Comparison of ENCODE assay signal across 1 cellular context in genomic region chr5:150582281-150582791, GRCh38.
A peak's percentile ranks its signal among the peaks of the same experiment; 100 is the strongest.
TF ChIP-seq lines count a peak whose summit lies in the region.

No MANE protein-coding gene starts in this region.

TF ChIP-seq in HepG2, 621 proteins besides CTCF, POLR2A, EP300 and RAD21 (continued from another document and continues in another):
- no peak for TF ChIP-seq LCORL (IDR thresholded peaks at IDR 0.05)
- TF ChIP-seq LCORL (CRISPR knock-in tag; IDR thresholded peaks at IDR 0.05), result peak; percentile 96
- TF ChIP-seq GMEB2 (CRISPR knock-in tag; IDR thresholded peaks at IDR 0.05; ENCODE audit: low read depth), result no peak
- peak; percentile 28; the same call in 1 of the 2 replicates for TF ChIP-seq NR2C2 (CRISPR knock-in tag; IDR thresholded peaks at IDR 0.05; ENCODE audit: borderline replicate concordance)
- TF ChIP-seq, protein P1, sequence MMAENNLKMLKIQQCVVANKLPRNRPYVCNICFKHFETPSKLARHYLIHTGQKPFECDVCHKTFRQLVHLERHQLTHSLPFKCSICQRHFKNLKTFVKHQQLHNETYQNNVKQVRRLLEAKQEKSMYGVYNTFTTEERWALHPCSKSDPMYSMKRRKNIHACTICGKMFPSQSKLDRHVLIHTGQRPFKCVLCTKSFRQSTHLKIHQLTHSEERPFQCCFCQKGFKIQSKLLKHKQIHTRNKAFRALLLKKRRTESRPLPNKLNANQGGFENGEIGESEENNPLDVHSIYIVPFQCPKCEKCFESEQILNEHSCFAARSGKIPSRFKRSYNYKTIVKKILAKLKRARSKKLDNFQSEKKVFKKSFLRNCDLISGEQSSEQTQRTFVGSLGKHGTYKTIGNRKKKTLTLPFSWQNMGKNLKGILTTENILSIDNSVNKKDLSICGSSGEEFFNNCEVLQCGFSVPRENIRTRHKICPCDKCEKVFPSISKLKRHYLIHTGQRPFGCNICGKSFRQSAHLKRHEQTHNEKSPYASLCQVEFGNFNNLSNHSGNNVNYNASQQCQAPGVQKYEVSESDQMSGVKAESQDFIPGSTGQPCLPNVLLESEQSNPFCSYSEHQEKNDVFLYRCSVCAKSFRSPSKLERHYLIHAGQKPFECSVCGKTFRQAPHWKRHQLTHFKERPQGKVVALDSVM (CRISPR knock-in tag; IDR thresholded peaks at IDR 0.05), result no peak
- no peak for TF ChIP-seq ETV5 (CRISPR knock-in tag; IDR thresholded peaks at IDR 0.05; ENCODE audit: borderline replicate concordance)
- no peak for TF ChIP-seq GMEB1 (CRISPR knock-in tag; IDR thresholded peaks at IDR 0.05; ENCODE audit: borderline replicate concordance)
- TF ChIP-seq ZNF644 (CRISPR knock-in tag; IDR thresholded peaks at IDR 0.05; ENCODE audit: low read depth), result no peak
- TF ChIP-seq KLF12 (CRISPR knock-in tag; IDR thresholded peaks at IDR 0.05; ENCODE audit: borderline replicate concordance), result no peak
- no peak for TF ChIP-seq AHDC1 (CRISPR knock-in tag; IDR thresholded peaks at IDR 0.05; ENCODE audit: borderline replicate concordance)
- TF ChIP-seq ELF4 (CRISPR knock-in tag; IDR thresholded peaks at IDR 0.05; ENCODE audit: borderline replicate concordance), result no peak
- no peak for TF ChIP-seq ZNF143 (CRISPR knock-in tag; IDR thresholded peaks at IDR 0.05)
- TF ChIP-seq, protein P2, sequence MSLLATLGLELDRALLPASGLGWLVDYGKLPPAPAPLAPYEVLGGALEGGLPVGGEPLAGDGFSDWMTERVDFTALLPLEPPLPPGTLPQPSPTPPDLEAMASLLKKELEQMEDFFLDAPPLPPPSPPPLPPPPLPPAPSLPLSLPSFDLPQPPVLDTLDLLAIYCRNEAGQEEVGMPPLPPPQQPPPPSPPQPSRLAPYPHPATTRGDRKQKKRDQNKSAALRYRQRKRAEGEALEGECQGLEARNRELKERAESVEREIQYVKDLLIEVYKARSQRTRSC (CRISPR knock-in tag; IDR thresholded peaks at IDR 0.05; ENCODE audit: low read depth), result no peak
- no peak for TF ChIP-seq HMG20B (CRISPR knock-in tag; conservative IDR thresholded peaks at IDR 0.05)
- TF ChIP-seq, protein P3, sequence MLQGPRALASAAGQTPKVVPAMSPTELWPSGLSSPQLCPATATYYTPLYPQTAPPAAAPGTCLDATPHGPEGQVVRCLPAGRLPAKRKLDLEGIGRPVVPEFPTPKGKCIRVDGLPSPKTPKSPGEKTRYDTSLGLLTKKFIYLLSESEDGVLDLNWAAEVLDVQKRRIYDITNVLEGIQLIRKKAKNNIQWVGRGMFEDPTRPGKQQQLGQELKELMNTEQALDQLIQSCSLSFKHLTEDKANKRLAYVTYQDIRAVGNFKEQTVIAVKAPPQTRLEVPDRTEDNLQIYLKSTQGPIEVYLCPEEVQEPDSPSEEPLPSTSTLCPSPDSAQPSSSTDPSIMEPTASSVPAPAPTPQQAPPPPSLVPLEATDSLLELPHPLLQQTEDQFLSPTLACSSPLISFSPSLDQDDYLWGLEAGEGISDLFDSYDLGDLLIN (CRISPR knock-in tag; IDR thresholded peaks at IDR 0.05; ENCODE audit: borderline replicate concordance), result no peak
- no peak for TF ChIP-seq ZNF354B (CRISPR knock-in tag; IDR thresholded peaks at IDR 0.05)
- no peak for TF ChIP-seq POGZ (CRISPR knock-in tag; IDR thresholded peaks at IDR 0.05)
- TF ChIP-seq ZSCAN21 (CRISPR knock-in tag; IDR thresholded peaks at IDR 0.05; ENCODE audit: borderline replicate concordance), result no peak
- TF ChIP-seq SUZ12 (IDR thresholded peaks at IDR 0.05; ENCODE audit: low read depth, low read length), result no peak
- peak; percentile 49; the same call in 1 of the 2 replicates for TF ChIP-seq NR2F6 (IDR thresholded peaks at IDR 0.05)
- peak; percentile 68 for TF ChIP-seq NR2F6 (CRISPR knock-in tag; IDR thresholded peaks at IDR 0.05)
- TF ChIP-seq ZNF792 (CRISPR knock-in tag; IDR thresholded peaks at IDR 0.05), result no peak
- no peak for TF ChIP-seq KLF16 (CRISPR knock-in tag; IDR thresholded peaks at IDR 0.05)
- no peak for TF ChIP-seq ZNF878 (CRISPR knock-in tag; IDR thresholded peaks at IDR 0.05)
- TF ChIP-seq FOXO1 (CRISPR knock-in tag; IDR thresholded peaks at IDR 0.05), result no peak
- TF ChIP-seq ZNF83 (CRISPR knock-in tag; IDR thresholded peaks at IDR 0.05; ENCODE audit: borderline replicate concordance), result no peak
- peak; percentile 44; the same call in 1 of the 2 replicates for TF ChIP-seq ZBTB7B (CRISPR knock-in tag; IDR thresholded peaks at IDR 0.05)
- no peak for TF ChIP-seq SNAPC2 (CRISPR knock-in tag; IDR thresholded peaks at IDR 0.05)
- TF ChIP-seq, protein P4, sequence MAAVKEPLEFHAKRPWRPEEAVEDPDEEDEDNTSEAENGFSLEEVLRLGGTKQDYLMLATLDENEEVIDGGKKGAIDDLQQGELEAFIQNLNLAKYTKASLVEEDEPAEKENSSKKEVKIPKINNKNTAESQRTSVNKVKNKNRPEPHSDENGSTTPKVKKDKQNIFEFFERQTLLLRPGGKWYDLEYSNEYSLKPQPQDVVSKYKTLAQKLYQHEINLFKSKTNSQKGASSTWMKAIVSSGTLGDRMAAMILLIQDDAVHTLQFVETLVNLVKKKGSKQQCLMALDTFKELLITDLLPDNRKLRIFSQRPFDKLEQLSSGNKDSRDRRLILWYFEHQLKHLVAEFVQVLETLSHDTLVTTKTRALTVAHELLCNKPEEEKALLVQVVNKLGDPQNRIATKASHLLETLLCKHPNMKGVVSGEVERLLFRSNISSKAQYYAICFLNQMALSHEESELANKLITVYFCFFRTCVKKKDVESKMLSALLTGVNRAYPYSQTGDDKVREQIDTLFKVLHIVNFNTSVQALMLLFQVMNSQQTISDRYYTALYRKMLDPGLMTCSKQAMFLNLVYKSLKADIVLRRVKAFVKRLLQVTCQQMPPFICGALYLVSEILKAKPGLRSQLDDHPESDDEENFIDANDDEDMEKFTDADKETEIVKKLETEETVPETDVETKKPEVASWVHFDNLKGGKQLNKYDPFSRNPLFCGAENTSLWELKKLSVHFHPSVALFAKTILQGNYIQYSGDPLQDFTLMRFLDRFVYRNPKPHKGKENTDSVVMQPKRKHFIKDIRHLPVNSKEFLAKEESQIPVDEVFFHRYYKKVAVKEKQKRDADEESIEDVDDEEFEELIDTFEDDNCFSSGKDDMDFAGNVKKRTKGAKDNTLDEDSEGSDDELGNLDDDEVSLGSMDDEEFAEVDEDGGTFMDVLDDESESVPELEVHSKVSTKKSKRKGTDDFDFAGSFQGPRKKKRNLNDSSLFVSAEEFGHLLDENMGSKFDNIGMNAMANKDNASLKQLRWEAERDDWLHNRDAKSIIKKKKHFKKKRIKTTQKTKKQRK (IDR thresholded peaks at IDR 0.05; ENCODE audit: low read length), result no peak
- TF ChIP-seq PRDM10 (CRISPR knock-in tag; IDR thresholded peaks at IDR 0.05; ENCODE audit: low read depth), result no peak
- no peak for TF ChIP-seq TEF (CRISPR knock-in tag; IDR thresholded peaks at IDR 0.05)
- no peak for TF ChIP-seq IRF2 (CRISPR knock-in tag; IDR thresholded peaks at IDR 0.05)
- no peak for TF ChIP-seq SIX1 (CRISPR knock-in tag; IDR thresholded peaks at IDR 0.05; ENCODE audit: borderline replicate concordance)
- TF ChIP-seq GFI1 (CRISPR knock-in tag; IDR thresholded peaks at IDR 0.05; ENCODE audit: borderline replicate concordance), result no peak
- TF ChIP-seq, protein P5, sequence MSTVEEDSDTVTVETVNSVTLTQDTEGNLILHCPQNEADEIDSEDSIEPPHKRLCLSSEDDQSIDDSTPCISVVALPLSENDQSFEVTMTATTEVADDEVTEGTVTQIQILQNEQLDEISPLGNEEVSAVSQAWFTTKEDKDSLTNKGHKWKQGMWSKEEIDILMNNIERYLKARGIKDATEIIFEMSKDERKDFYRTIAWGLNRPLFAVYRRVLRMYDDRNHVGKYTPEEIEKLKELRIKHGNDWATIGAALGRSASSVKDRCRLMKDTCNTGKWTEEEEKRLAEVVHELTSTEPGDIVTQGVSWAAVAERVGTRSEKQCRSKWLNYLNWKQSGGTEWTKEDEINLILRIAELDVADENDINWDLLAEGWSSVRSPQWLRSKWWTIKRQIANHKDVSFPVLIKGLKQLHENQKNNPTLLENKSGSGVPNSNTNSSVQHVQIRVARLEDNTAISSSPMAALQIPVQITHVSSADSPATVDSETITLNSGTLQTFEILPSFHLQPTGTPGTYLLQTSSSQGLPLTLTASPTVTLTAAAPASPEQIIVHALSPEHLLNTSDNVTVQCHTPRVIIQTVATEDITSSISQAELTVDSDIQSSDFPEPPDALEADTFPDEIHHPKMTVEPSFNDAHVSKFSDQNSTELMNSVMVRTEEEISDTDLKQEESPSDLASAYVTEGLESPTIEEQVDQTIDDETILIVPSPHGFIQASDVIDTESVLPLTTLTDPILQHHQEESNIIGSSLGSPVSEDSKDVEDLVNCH (CRISPR knock-in tag; IDR thresholded peaks at IDR 0.05), result no peak
- peak; percentile 82 for TF ChIP-seq RXRA (CRISPR knock-in tag; IDR thresholded peaks at IDR 0.05)
